Comparison of ENCODE assay signal across 8 cellular contexts in genomic region chr7:131110294-131111080, GRCh38.
A peak's percentile ranks its signal among the peaks of the same experiment; 100 is the strongest.
DNase-seq lines count a peak whose midpoint lies in the region; ATAC-seq and TF ChIP-seq lines count a peak whose summit lies in the region.

No MANE protein-coding gene starts in this region.

- no peak for TF ChIP-seq CTCF in AG10803 (conservative IDR thresholded peaks at IDR 0.05; ENCODE audit: low read length)

- intact Hi-C loops in left ventricle myocardium superior (cut with micrococcal nuclease): loop anchor here (10.0 kb wide), 1 partner anchor 194 kb away; no protein-coding TSS in a partner anchor

- peak; percentile 66 for DNase-seq in AG10803 (ENCODE audit: low read depth)
- DNase-seq in H7: peak; percentile 55
- no peak for DNase-seq in activated CD8-positive, alpha-beta T cell treated with anti-CD3 and anti-CD28 coated beads, Interleukin-2, amount 10 ng/mL, durations not matched to agents 7 days and 5 days
- peak; percentile 34 for DNase-seq in left ventricle myocardium superior
- DNase-seq in putamen (ENCODE audit: low spot score): peak; percentile 31
- DNase-seq in NCI-H1694 (lab: John Stamatoyannopoulos, UW): no peak

- POLR2A ChIA-PET in activated CD8-positive, alpha-beta T cell treated with anti-CD3 and anti-CD28 coated beads, Interleukin-2, amount 10 ng/mL, durations not matched to agents 7 days and 5 days (lab: Charles Lee): interaction anchor here (0.7 to 4.7 kb wide), 10 partner anchors 14 to 905 kb away, joined by 3 to 26 read pairs (median 4); partner anchors contain the start of gene MKLN1

- no peaks in the 10 kb centered on the region for H3K36me3 ChIP-seq in H7 (replicated peaks; ENCODE audit: control insufficient read depth, insufficient read depth, low read length)

- peak overlapping the region; percentile 96 for H3K4me3 Mint-ChIP-seq in activated CD8-positive, alpha-beta T cell treated with anti-CD3 and anti-CD28 coated beads, Interleukin-2, amount 10 ng/mL, durations not matched to agents 7 days and 5 days

- H3K36me3 Mint-ChIP-seq in activated CD8-positive, alpha-beta T cell treated with anti-CD3 and anti-CD28 coated beads, Interleukin-2, amount 10 ng/mL, durations not matched to agents 7 days and 5 days (ENCODE audit: low read depth): no peaks in the 10 kb centered on the region

- H3K27ac Mint-ChIP-seq in activated CD8-positive, alpha-beta T cell treated with anti-CD3 and anti-CD28 coated beads, Interleukin-2, amount 10 ng/mL, durations not matched to agents 7 days and 5 days: peak overlapping the region; percentile 34

- H3K4me1 Mint-ChIP-seq in activated CD8-positive, alpha-beta T cell treated with anti-CD3 and anti-CD28 coated beads, Interleukin-2, amount 10 ng/mL, durations not matched to agents 7 days and 5 days (ENCODE audit: low read depth): peaks cover 44% of the 10 kb centered on the region

- H3K27me3 ChIP-seq in H7 (ENCODE audit: control insufficient read depth, insufficient read depth, low read length): peaks cover 11% of the 10 kb centered on the region

- H3K27me3 Mint-ChIP-seq in activated CD8-positive, alpha-beta T cell treated with anti-CD3 and anti-CD28 coated beads, Interleukin-2, amount 10 ng/mL, durations not matched to agents 7 days and 5 days (ENCODE audit: low read depth): peaks cover 17% of the 10 kb centered on the region

- ATAC-seq in activated CD8-positive, alpha-beta T cell treated with anti-CD3 and anti-CD28 coated beads, Interleukin-2, amount 10 ng/mL, durations not matched to agents 7 days and 5 days: no peak
- ATAC-seq in left ventricle myocardium superior (peak; percentile 1), HG02571 (IDR thresholded peaks at IDR 0.05; ENCODE audit: unreplicated experiment) (no peak), HG03095 (IDR thresholded peaks at IDR 0.05; ENCODE audit: unreplicated experiment) (no peak)

- CTCF ChIA-PET in activated CD8-positive, alpha-beta T cell treated with anti-CD3 and anti-CD28 coated beads, Interleukin-2, amount 10 ng/mL, durations not matched to agents 7 days and 5 days (lab: Charles Lee): interaction anchor here (0.6 to 2.1 kb wide), 9 partner anchors 41 to 312 kb away, joined by 3 to 9 read pairs (median 5); no protein-coding TSS in a partner anchor

- H3K4me3 ChIP-seq in AG10803 (ENCODE audit: low read length) (peak overlapping the region; percentile 80), H7 (ENCODE audit: insufficient read depth, low read depth, low read length) (peak overlapping the region; percentile 59)

- H3K9me3 Mint-ChIP-seq in activated CD8-positive, alpha-beta T cell treated with anti-CD3 and anti-CD28 coated beads, Interleukin-2, amount 10 ng/mL, durations not matched to agents 7 days and 5 days (ENCODE audit: insufficient read depth): no peaks in the 10 kb centered on the region

Comparison
In these comparisons a context has a peak if more than half of its experiments do, and no peak if none do; other contexts are left out.
1. DNase-seq: peak in AG10803 (single experiment), H7 (single experiment), left ventricle myocardium superior (single experiment) and putamen (single experiment); none in activated CD8-positive, alpha-beta T cell treated with anti-CD3 and anti-CD28 coated beads, Interleukin-2, amount 10 ng/mL, durations not matched to agents 7 days and 5 days (single experiment) and NCI-H1694 (single experiment).